In genomic region chr4:184514121-184514988, GRCh38 we compare ENCODE assay signal across 8 cellular contexts. TPM values are rescaled to one million over a fixed set of nuclear protein-coding genes. Genes with fewer than 3 reads are reported as not detected.
DNase-seq lines count a peak whose midpoint lies in the region; ATAC-seq and TF ChIP-seq lines count a peak whose summit lies in the region.

No MANE protein-coding gene starts in this region.

- no peaks in the 10 kb centered on the region for H3K27me3 Mint-ChIP-seq in chondrocyte (ENCODE audit: low read depth)
- H3K27me3 Mint-ChIP-seq in stimulated activated naive B cell treated with anti-CD40 and anti-IgM and Interleukin-4, amounts not matched to agents 10 μg/mL and 1 μg/mL and 100 μg/mL, for 72 hours, result no peaks in the 10 kb centered on the region

- peak overlapping the region; percentile 4 for H3K4me3 Mint-ChIP-seq in chondrocyte (ENCODE audit: unreplicated experiment)
- H3K4me3 Mint-ChIP-seq in stimulated activated naive B cell treated with anti-CD40 and anti-IgM and Interleukin-4, amounts not matched to agents 10 μg/mL and 1 μg/mL and 100 μg/mL, for 72 hours, result peak overlapping the region; percentile 51 to 60

- peaks cover 12% of the 10 kb centered on the region for H3K9me3 Mint-ChIP-seq in chondrocyte (ENCODE audit: low read depth)
- peaks cover 2 to 7% of the 10 kb centered on the region in 2 donors for H3K9me3 Mint-ChIP-seq in stimulated activated naive B cell treated with anti-CD40 and anti-IgM and Interleukin-4, amounts not matched to agents 10 μg/mL and 1 μg/mL and 100 μg/mL, for 72 hours

- no peak for TF ChIP-seq CTCF in chondrocyte (IDR thresholded peaks at IDR 0.05)

- 62 to 67% methylated on average over 6 of the region's 8 CpGs for WGBS in mesodermal cell (ENCODE audit: insufficient coverage in 2 of 2), 2 experiments

- peaks cover 4% of the 10 kb centered on the region for H3K9me3 ChIP-seq in mesodermal cell (ENCODE audit: control insufficient read depth, low read length)

- H3K4me1 ChIP-seq in mesodermal cell (ENCODE audit: control insufficient read depth, insufficient read depth, low read length, poor library complexity, severe bottlenecking), result peaks cover 14% of the 10 kb centered on the region

- no peak overlapping the region for H3K4me3 ChIP-seq in mesodermal cell (ENCODE audit: extremely low read depth, insufficient read depth, low read length, poor library complexity, severe bottlenecking)

- H3K27ac ChIP-seq in mesodermal cell (ENCODE audit: low read depth, low read length, severe bottlenecking), result peak overlapping the region; percentile 17

- peaks cover 3% of the 10 kb centered on the region for H3K36me3 Mint-ChIP-seq in chondrocyte (ENCODE audit: low read depth)
- H3K36me3 Mint-ChIP-seq in stimulated activated naive B cell treated with anti-CD40 and anti-IgM and Interleukin-4, amounts not matched to agents 10 μg/mL and 1 μg/mL and 100 μg/mL, for 72 hours, result peaks cover 4 to 9% of the 10 kb centered on the region in 2 donors

- peaks cover 17% of the 10 kb centered on the region for H3K4me1 Mint-ChIP-seq in chondrocyte (ENCODE audit: low read depth)
- H3K4me1 Mint-ChIP-seq in stimulated activated naive B cell treated with anti-CD40 and anti-IgM and Interleukin-4, amounts not matched to agents 10 μg/mL and 1 μg/mL and 100 μg/mL, for 72 hours, result peaks cover 31 to 53% of the 10 kb centered on the region in 2 donors

- peak overlapping the region; percentile 86 for H3K27ac Mint-ChIP-seq in chondrocyte (ENCODE audit: unreplicated experiment)
- H3K27ac Mint-ChIP-seq in stimulated activated naive B cell treated with anti-CD40 and anti-IgM and Interleukin-4, amounts not matched to agents 10 μg/mL and 1 μg/mL and 100 μg/mL, for 72 hours, result peak overlapping the region; percentile 43

- ATAC-seq in GM18861 (IDR thresholded peaks at IDR 0.05; ENCODE audit: unreplicated experiment), result peak; percentile 97
- peak; percentile 96 for ATAC-seq in HG03060 (IDR thresholded peaks at IDR 0.05; ENCODE audit: low read depth, unreplicated experiment)
- ATAC-seq in stimulated activated naive B cell treated with anti-CD40 and anti-IgM and Interleukin-4, amounts not matched to agents 10 μg/mL and 1 μg/mL and 100 μg/mL, for 72 hours (replicated peaks), result peak; percentile 97 to 98

- H3K36me3 ChIP-seq in mesodermal cell (ENCODE audit: control insufficient read depth, insufficient read depth, low read length), result no peaks in the 10 kb centered on the region

- DNase-seq in 8988T (peak; percentile 40), SKM-1 (lab: John Stamatoyannopoulos, UW; ENCODE audit: unreplicated experiment) (peak; percentile 36), chondrocyte (ENCODE audit: low spot score) (no peak), NCI-H1417 (lab: John Stamatoyannopoulos, UW) (no peak)
- peak; percentile 81 for DNase-seq in stimulated activated naive B cell treated with anti-CD40 and anti-IgM and Interleukin-4, amounts not matched to agents 10 μg/mL and 1 μg/mL and 100 μg/mL, for 72 hours

RNA-seq across cellular contexts. Expression of gene IRF2, which starts 40.0 kb away (rescaled TPM):
- total RNA-seq in chondrocyte, result 11.7 to 13.2 TPM (median 12.2 TPM) in 3 replicates
- polyA plus RNA-seq in mesodermal cell (2013, experiment 1 of 2), result 10.8 TPM
- 12.3 TPM for polyA plus RNA-seq in mesodermal cell (2013, experiment 2 of 2)

Comparison
In these comparisons a context has a peak if more than half of its experiments do, and no peak if none do; other contexts are left out.
1. DNase-seq: peak in 8988T (single experiment), SKM-1 (single experiment) and stimulated activated naive B cell treated with anti-CD40 and anti-IgM and Interleukin-4, amounts not matched to agents 10 μg/mL and 1 μg/mL and 100 μg/mL, for 72 hours (single experiment); none in chondrocyte (single experiment) and NCI-H1417 (0 of 3).
2. Peak in every context shown above with its lines, with median percentiles within 50 percentile points of each other: ATAC-seq.